2 cellular contexts compared by ENCODE assay signal in genomic region chr6:36249010-36249409, GRCh38.
TF ChIP-seq lines count a peak whose summit lies in the region.

No MANE protein-coding gene starts in this region.

TF ChIP-seq in K562, 482 proteins besides CTCF, POLR2A, EP300 and RAD21:
- TF ChIP-seq, protein P1, sequence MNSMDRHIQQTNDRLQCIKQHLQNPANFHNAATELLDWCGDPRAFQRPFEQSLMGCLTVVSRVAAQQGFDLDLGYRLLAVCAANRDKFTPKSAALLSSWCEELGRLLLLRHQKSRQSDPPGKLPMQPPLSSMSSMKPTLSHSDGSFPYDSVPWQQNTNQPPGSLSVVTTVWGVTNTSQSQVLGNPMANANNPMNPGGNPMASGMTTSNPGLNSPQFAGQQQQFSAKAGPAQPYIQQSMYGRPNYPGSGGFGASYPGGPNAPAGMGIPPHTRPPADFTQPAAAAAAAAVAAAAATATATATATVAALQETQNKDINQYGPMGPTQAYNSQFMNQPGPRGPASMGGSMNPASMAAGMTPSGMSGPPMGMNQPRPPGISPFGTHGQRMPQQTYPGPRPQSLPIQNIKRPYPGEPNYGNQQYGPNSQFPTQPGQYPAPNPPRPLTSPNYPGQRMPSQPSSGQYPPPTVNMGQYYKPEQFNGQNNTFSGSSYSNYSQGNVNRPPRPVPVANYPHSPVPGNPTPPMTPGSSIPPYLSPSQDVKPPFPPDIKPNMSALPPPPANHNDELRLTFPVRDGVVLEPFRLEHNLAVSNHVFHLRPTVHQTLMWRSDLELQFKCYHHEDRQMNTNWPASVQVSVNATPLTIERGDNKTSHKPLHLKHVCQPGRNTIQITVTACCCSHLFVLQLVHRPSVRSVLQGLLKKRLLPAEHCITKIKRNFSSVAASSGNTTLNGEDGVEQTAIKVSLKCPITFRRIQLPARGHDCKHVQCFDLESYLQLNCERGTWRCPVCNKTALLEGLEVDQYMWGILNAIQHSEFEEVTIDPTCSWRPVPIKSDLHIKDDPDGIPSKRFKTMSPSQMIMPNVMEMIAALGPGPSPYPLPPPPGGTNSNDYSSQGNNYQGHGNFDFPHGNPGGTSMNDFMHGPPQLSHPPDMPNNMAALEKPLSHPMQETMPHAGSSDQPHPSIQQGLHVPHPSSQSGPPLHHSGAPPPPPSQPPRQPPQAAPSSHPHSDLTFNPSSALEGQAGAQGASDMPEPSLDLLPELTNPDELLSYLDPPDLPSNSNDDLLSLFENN (IDR thresholded peaks at IDR 0.05; ENCODE audit: low read depth in 2 of 2, low read length in 2 of 2): no peak
- TF ChIP-seq MXI1 (IDR thresholded peaks at IDR 0.05; ENCODE audit: low read depth, low read length) (no peak), NFYB (IDR thresholded peaks at IDR 0.05; ENCODE audit: extremely low read depth, insufficient read length) (no peak), ZZZ3 (IDR thresholded peaks at IDR 0.05) (no peak), NR2F6 (CRISPR knock-in tag; IDR thresholded peaks at IDR 0.05) (no peak), ID3 (CRISPR knock-in tag; IDR thresholded peaks at IDR 0.05) (no peak), ID3 (tag; IDR thresholded peaks at IDR 0.05) (no peak), THRB (CRISPR knock-in tag; conservative IDR thresholded peaks at IDR 0.05) (no peak), ZNF124 (CRISPR knock-in tag; IDR thresholded peaks at IDR 0.05) (no peak), ZNF449 (CRISPR knock-in tag; IDR thresholded peaks at IDR 0.05) (no peak), HCFC1 (IDR thresholded peaks at IDR 0.05; ENCODE audit: low read depth, low read length) (no peak), GMEB1 (CRISPR knock-in tag; IDR thresholded peaks at IDR 0.05) (no peak), CHD1 (IDR thresholded peaks at IDR 0.05; ENCODE audit: low read length) (no peak), ZNF644 (tag; IDR thresholded peaks at IDR 0.05; ENCODE audit: low read depth) (no peak), SREBF2 (CRISPR knock-in tag; IDR thresholded peaks at IDR 0.05) (no peak), THRAP3 (IDR thresholded peaks at IDR 0.05; ENCODE audit: borderline replicate concordance) (no peak), E2F1 (CRISPR knock-in tag; IDR thresholded peaks at IDR 0.05) (no peak)
- TF ChIP-seq, protein P2, sequence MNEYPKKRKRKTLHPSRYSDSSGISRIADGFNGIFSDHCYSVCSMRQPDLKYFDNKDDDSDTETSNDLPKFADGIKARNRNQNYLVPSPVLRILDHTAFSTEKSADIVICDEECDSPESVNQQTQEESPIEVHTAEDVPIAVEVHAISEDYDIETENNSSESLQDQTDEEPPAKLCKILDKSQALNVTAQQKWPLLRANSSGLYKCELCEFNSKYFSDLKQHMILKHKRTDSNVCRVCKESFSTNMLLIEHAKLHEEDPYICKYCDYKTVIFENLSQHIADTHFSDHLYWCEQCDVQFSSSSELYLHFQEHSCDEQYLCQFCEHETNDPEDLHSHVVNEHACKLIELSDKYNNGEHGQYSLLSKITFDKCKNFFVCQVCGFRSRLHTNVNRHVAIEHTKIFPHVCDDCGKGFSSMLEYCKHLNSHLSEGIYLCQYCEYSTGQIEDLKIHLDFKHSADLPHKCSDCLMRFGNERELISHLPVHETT (CRISPR knock-in tag; conservative IDR thresholded peaks at IDR 0.05 in 1 of 2, IDR thresholded peaks at IDR 0.05 in 1 of 2): no peak

TF ChIP-seq in WTC11, 78 proteins besides CTCF, POLR2A, EP300 and RAD21:
- TF ChIP-seq, protein P3, sequence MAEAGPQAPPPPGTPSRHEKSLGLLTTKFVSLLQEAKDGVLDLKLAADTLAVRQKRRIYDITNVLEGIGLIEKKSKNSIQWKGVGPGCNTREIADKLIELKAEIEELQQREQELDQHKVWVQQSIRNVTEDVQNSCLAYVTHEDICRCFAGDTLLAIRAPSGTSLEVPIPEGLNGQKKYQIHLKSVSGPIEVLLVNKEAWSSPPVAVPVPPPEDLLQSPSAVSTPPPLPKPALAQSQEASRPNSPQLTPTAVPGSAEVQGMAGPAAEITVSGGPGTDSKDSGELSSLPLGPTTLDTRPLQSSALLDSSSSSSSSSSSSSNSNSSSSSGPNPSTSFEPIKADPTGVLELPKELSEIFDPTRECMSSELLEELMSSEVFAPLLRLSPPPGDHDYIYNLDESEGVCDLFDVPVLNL (CRISPR knock-in tag; IDR thresholded peaks at IDR 0.05; ENCODE audit: borderline replicate concordance, low read depth): no peak
- TF ChIP-seq ZNF317 (CRISPR knock-in tag; IDR thresholded peaks at IDR 0.05; ENCODE audit: borderline replicate concordance, low read depth) (no peak), GRHL2 (CRISPR knock-in tag; IDR thresholded peaks at IDR 0.05; ENCODE audit: insufficient replicate concordance, severe bottlenecking) (no peak), TCF7 (CRISPR knock-in tag; IDR thresholded peaks at IDR 0.05; ENCODE audit: low read depth) (no peak), ZMAT4 (CRISPR knock-in tag; IDR thresholded peaks at IDR 0.05) (no peak), ELF4 (CRISPR knock-in tag; IDR thresholded peaks at IDR 0.05; ENCODE audit: low read depth) (no peak)
- TF ChIP-seq, protein P4, sequence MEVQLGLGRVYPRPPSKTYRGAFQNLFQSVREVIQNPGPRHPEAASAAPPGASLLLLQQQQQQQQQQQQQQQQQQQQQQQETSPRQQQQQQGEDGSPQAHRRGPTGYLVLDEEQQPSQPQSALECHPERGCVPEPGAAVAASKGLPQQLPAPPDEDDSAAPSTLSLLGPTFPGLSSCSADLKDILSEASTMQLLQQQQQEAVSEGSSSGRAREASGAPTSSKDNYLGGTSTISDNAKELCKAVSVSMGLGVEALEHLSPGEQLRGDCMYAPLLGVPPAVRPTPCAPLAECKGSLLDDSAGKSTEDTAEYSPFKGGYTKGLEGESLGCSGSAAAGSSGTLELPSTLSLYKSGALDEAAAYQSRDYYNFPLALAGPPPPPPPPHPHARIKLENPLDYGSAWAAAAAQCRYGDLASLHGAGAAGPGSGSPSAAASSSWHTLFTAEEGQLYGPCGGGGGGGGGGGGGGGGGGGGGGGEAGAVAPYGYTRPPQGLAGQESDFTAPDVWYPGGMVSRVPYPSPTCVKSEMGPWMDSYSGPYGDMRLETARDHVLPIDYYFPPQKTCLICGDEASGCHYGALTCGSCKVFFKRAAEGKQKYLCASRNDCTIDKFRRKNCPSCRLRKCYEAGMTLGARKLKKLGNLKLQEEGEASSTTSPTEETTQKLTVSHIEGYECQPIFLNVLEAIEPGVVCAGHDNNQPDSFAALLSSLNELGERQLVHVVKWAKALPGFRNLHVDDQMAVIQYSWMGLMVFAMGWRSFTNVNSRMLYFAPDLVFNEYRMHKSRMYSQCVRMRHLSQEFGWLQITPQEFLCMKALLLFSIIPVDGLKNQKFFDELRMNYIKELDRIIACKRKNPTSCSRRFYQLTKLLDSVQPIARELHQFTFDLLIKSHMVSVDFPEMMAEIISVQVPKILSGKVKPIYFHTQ (CRISPR knock-in tag; IDR thresholded peaks at IDR 0.05): no peak
- TF ChIP-seq, protein P5, sequence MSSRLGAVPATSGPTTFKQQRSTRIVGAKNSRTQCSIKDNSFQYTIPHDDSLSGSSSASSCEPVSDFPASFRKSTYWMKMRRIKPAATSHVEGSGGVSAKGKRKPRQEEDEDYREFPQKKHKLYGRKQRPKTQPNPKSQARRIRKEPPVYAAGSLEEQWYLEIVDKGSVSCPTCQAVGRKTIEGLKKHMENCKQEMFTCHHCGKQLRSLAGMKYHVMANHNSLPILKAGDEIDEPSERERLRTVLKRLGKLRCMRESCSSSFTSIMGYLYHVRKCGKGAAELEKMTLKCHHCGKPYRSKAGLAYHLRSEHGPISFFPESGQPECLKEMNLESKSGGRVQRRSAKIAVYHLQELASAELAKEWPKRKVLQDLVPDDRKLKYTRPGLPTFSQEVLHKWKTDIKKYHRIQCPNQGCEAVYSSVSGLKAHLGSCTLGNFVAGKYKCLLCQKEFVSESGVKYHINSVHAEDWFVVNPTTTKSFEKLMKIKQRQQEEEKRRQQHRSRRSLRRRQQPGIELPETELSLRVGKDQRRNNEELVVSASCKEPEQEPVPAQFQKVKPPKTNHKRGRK (CRISPR knock-in tag; IDR thresholded peaks at IDR 0.05; ENCODE audit: borderline replicate concordance): no peak
- TF ChIP-seq, protein P6, sequence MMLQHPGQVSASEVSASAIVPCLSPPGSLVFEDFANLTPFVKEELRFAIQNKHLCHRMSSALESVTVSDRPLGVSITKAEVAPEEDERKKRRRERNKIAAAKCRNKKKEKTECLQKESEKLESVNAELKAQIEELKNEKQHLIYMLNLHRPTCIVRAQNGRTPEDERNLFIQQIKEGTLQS (CRISPR knock-in tag; conservative IDR thresholded peaks at IDR 0.05): no peak
